22 cellular contexts compared by ENCODE assay signal in genomic region chr3:81484532-81484931, GRCh38.
A peak's percentile ranks its signal among the peaks of the same experiment; 100 is the strongest.
DNase-seq lines count a peak whose midpoint lies in the region; ATAC-seq and TF ChIP-seq lines count a peak whose summit lies in the region.
"Had no signal": no experiment of that assay in that cellular context is flagged by ENCODE, and none has a peak within 500 bp of the region (broad histone marks: within the 10 kb centered on the region; RNA-seq: fewer than 3 reads in every experiment).

No MANE protein-coding gene starts in this region.

- no peak overlapping the region for H3K9ac ChIP-seq in SU-DHL-6 (ENCODE audit: low read length)

- H3K36me3 ChIP-seq in SU-DHL-6 (ENCODE audit: low read length) (no peaks in the 10 kb centered on the region), left ventricle myocardium inferior (peaks cover 10% of the 10 kb centered on the region), gastrocnemius medialis (peaks cover 0 to 14% of the 10 kb centered on the region in 2 donors)
- H3K36me3 ChIP-seq: upper lobe of left lung had no signal

- 0 out of 2 replicates have a peak, but pooled peaks cover 3% of the 10 kb centered on the region for H3F3A ChIP-seq in SU-DHL-6 (ENCODE audit: insufficient read depth)

- H4K20me1 ChIP-seq in SU-DHL-6 (ENCODE audit: low read depth, low read length), result no peaks in the 10 kb centered on the region

- DNase-seq in left ventricle myocardium inferior, result no peak
- DNase-seq in gastrocnemius medialis, result no peak
- DNase-seq in NCI-H1436 treated with DMSO at 0.1 percent for 48 hours (lab: John Stamatoyannopoulos, UW), result no peak
- no peak for DNase-seq in DMS153 treated with DMSO at 0.1 percent for 48 hours (lab: John Stamatoyannopoulos, UW; ENCODE audit: unreplicated experiment)
- no peak for DNase-seq in activated gamma-delta T cell treated with Interleukin-2 at 50 U/mL for 16 hours
- DNase-seq in germinal center (ENCODE audit: low spot score), result no peak
- DNase-seq: activated CD4-positive, alpha-beta T cell treated with anti-CD3 and anti-CD28 coated beads for 4 hours; activated naive CD4-positive, alpha-beta T cell treated with anti-CD3 and anti-CD28 coated beads, Interleukin-2, amount 50 U/mL, for 16 hours; anterior cingulate cortex; CD8-positive, alpha-beta T cell; dorsolateral prefrontal cortex; GOT3; left colon; MG63; midbrain; NCI-H1436; NCI-H510A; upper lobe of left lung had no signal

- H3K27me3 ChIP-seq in SU-DHL-6 (ENCODE audit: low read length) (no peaks in the 10 kb centered on the region), left ventricle myocardium inferior (ENCODE audit: low read depth) (no peaks in the 10 kb centered on the region), gastrocnemius medialis (no peaks in the 10 kb centered on the region)
- H3K27me3 ChIP-seq: dorsolateral prefrontal cortex, MG63, upper lobe of left lung had no signal

- in situ Hi-C loops in gastrocnemius medialis (cut with MboI; ENCODE audit: low sequenced_read_pairs in 4 of 4), result no loop called here

- H3K4me2 ChIP-seq in SU-DHL-6 (ENCODE audit: low read depth, low read length, poor library complexity, severe bottlenecking), result peak overlapping the region; percentile 43

- H3K9me2 ChIP-seq in SU-DHL-6 (replicated peaks; ENCODE audit: insufficient read depth, low read length), result no peaks in the 10 kb centered on the region

- ATAC-seq in HG03354 (IDR thresholded peaks at IDR 0.05; ENCODE audit: poor library complexity, severe bottlenecking, unreplicated experiment), result peak; percentile 24
- peak; percentile 16 to 17 for ATAC-seq in gastrocnemius medialis
- ATAC-seq: CD8-positive, alpha-beta T cell; K562; natural killer cell treated with Interleukin-12 subunit alpha and Interleukin-12 subunit beta and Interleukin-15 and Interleukin-18, amount 100 ng/mL, for 72 hours had no signal

- H3K79me2 ChIP-seq in SU-DHL-6 (ENCODE audit: insufficient read depth, low read length), result no peaks in the 10 kb centered on the region

- H3K4me3 ChIP-seq in SU-DHL-6 (ENCODE audit: insufficient read depth, low read length, poor library complexity, severe bottlenecking), result no peak overlapping the region
- H3K4me3 ChIP-seq in left ventricle myocardium inferior, result no peak overlapping the region
- H3K4me3 ChIP-seq in gastrocnemius medialis, result no peak overlapping the region
- H3K4me3 ChIP-seq: dorsolateral prefrontal cortex, K562, MG63, upper lobe of left lung had no signal

- no peak for TF ChIP-seq CTCF in SU-DHL-6 (IDR thresholded peaks at IDR 0.05; ENCODE audit: insufficient read depth, low read length, poor library complexity, severe bottlenecking)
- no peak for TF ChIP-seq CTCF in left ventricle myocardium inferior (IDR thresholded peaks at IDR 0.05; ENCODE audit: borderline replicate concordance)
- no peak for TF ChIP-seq CTCF in gastrocnemius medialis (IDR thresholded peaks at IDR 0.05 in 4 of 5, conservative IDR thresholded peaks at IDR 0.05 in 1 of 5)

- H3K27ac ChIP-seq in SU-DHL-6 (ENCODE audit: low read depth, low read length) (peak overlapping the region; percentile 34; the same call in 1 of the 2 replicates), left ventricle myocardium inferior (replicated peaks) (peak overlapping the region; percentile 8), gastrocnemius medialis (peak overlapping the region in 1 of 4 donors; percentile 5)
- H3K27ac ChIP-seq: dorsolateral prefrontal cortex, upper lobe of left lung had no signal

- no peaks in the 10 kb centered on the region for H3K9me3 ChIP-seq in SU-DHL-6 (ENCODE audit: insufficient read depth, low read length)
- H3K9me3 ChIP-seq in left ventricle myocardium inferior (replicated peaks), result peaks cover 6% of the 10 kb centered on the region
- H3K9me3 ChIP-seq in gastrocnemius medialis, result no peaks in the 10 kb centered on the region
- H3K9me3 ChIP-seq: upper lobe of left lung had no signal

- no peak overlapping the region for H2AFZ ChIP-seq in SU-DHL-6 (ENCODE audit: low read depth, low read length, severe bottlenecking)

- no peak for TF ChIP-seq POLR2A in gastrocnemius medialis (IDR thresholded peaks at IDR 0.05)

- intact Hi-C loops in left ventricle myocardium inferior (cut with micrococcal nuclease) (no loop called here), gastrocnemius medialis (cut with DNase I; ENCODE audit: low total_unique reads) (no loop called here)

- H3K4me1 ChIP-seq in left ventricle myocardium inferior (peaks cover 32% of the 10 kb centered on the region), gastrocnemius medialis (peaks cover 12 to 15% of the 10 kb centered on the region in 2 donors)
